Comparison of ENCODE assay signal across 9 cellular contexts in genomic region chr3:35638640-35639250, GRCh38. TPM values are rescaled to one million over a fixed set of nuclear protein-coding genes. Genes with fewer than 3 reads are reported as not detected.
A peak's percentile ranks its signal among the peaks of the same experiment; 100 is the strongest.
DNase-seq lines count a peak whose midpoint lies in the region; ATAC-seq, FAIRE-seq and TF ChIP-seq lines count a peak whose summit lies in the region.
"Had no signal": no experiment of that assay in that cellular context is flagged by ENCODE, and none has a peak within 500 bp of the region (broad histone marks: within the 10 kb centered on the region; RNA-seq: fewer than 3 reads in every experiment).

No MANE protein-coding gene starts in this region.

- POLR2A ChIA-PET in HEK293 (lab: Yijun Ruan, JAX), result no interaction called here

- H3K27me3 Mint-ChIP-seq in astrocyte (ENCODE audit: low read depth, unreplicated experiment), result peaks cover 44% of the 10 kb centered on the region
- peaks cover 37% of the 10 kb centered on the region for H3K27me3 Mint-ChIP-seq in stimulated activated memory B cell treated with anti-CD40 and anti-IgM and Interleukin-4, amounts not matched to agents 10 μg/mL and 1 μg/mL and 100 μg/mL, for 72 hours

- peak overlapping the region; percentile 79 for H3K4me3 Mint-ChIP-seq in astrocyte (ENCODE audit: unreplicated experiment)
- no peak overlapping the region for H3K4me3 Mint-ChIP-seq in stimulated activated memory B cell treated with anti-CD40 and anti-IgM and Interleukin-4, amounts not matched to agents 10 μg/mL and 1 μg/mL and 100 μg/mL, for 72 hours
- H3K4me3 Mint-ChIP-seq: activated CD4-positive, alpha-beta memory T cell treated with anti-CD3 and anti-CD28 coated beads for 36 hours had no signal

- no peaks in the 10 kb centered on the region for H3K36me3 Mint-ChIP-seq in astrocyte (ENCODE audit: low read depth, unreplicated experiment)
- H3K36me3 Mint-ChIP-seq in stimulated activated memory B cell treated with anti-CD40 and anti-IgM and Interleukin-4, amounts not matched to agents 10 μg/mL and 1 μg/mL and 100 μg/mL, for 72 hours, result no peaks in the 10 kb centered on the region
- H3K36me3 Mint-ChIP-seq: activated CD4-positive, alpha-beta memory T cell treated with anti-CD3 and anti-CD28 coated beads for 36 hours had no signal

- no peak for DNase-seq in astrocyte (ENCODE audit: low read depth)
- DNase-seq in kidney epithelial cell (ENCODE audit: low read depth), result no peak
- no peak for DNase-seq in NCI-H748 (lab: John Stamatoyannopoulos, UW; ENCODE audit: unreplicated experiment)
- no peak for DNase-seq in GF-D8 (lab: John Stamatoyannopoulos, UW)
- DNase-seq in NCI-H187 (lab: John Stamatoyannopoulos, UW), result no peak
- DNase-seq: activated CD4-positive, alpha-beta memory T cell treated with anti-CD3 and anti-CD28 coated beads for 36 hours; NCI-H1417 treated with DMSO at 0.1 percent for 48 hours had no signal

- H3K4me2 ChIP-seq in astrocyte (ENCODE audit: low read length), result peak overlapping the region; percentile 99

- no peaks in the 10 kb centered on the region for H3K79me2 ChIP-seq in astrocyte (ENCODE audit: insufficient read depth, low read length)

- H3K9ac ChIP-seq in astrocyte (ENCODE audit: low read length), result peak overlapping the region; percentile 64

- TF ChIP-seq CTCF in HEK293 (tag by site-specific recombination; IDR thresholded peaks at IDR 0.05) (no peak), astrocyte (IDR thresholded peaks at IDR 0.05; ENCODE audit: insufficient read depth, low read depth, low read length) (no peak), kidney epithelial cell (IDR thresholded peaks at IDR 0.05; ENCODE audit: insufficient read depth, low read length, poor library complexity, severe bottlenecking) (no peak)

- H3K27ac ChIP-seq in HEK293 (ENCODE audit: extremely low read depth, low read depth, low read length) (no peak overlapping the region), astrocyte (ENCODE audit: low read depth, low read length) (no peak overlapping the region)

- no peaks in the 10 kb centered on the region for H3K4me1 Mint-ChIP-seq in astrocyte (ENCODE audit: low read depth, unreplicated experiment)
- H3K4me1 Mint-ChIP-seq in stimulated activated memory B cell treated with anti-CD40 and anti-IgM and Interleukin-4, amounts not matched to agents 10 μg/mL and 1 μg/mL and 100 μg/mL, for 72 hours, result peaks cover 6% of the 10 kb centered on the region

- no peaks in the 10 kb centered on the region for H3K4me1 ChIP-seq in HEK293 (ENCODE audit: control insufficient read depth, insufficient read depth, low read length)
- H3K4me1 ChIP-seq in astrocyte (ENCODE audit: insufficient read depth, low read length), result peaks cover 12% of the 10 kb centered on the region

- peak; percentile 47 for ATAC-seq in stimulated activated memory B cell treated with anti-CD40 and anti-IgM and Interleukin-4, amounts not matched to agents 10 μg/mL and 1 μg/mL and 100 μg/mL, for 72 hours

- H2AFZ ChIP-seq in astrocyte (ENCODE audit: low read depth, low read length), result peak overlapping the region; percentile 99

- H3K4me3 ChIP-seq in HEK293 (ENCODE audit: low read depth, low read length), result peak overlapping the region; percentile 73; the same call in 1 of the 2 replicates
- peak overlapping the region; percentile 69 for H3K4me3 ChIP-seq in astrocyte (ENCODE audit: insufficient read depth, low read depth, low read length)
- peak overlapping the region; percentile 53 for H3K4me3 ChIP-seq in kidney epithelial cell (ENCODE audit: low read depth, low read length)

- no peak for FAIRE-seq in astrocyte (lab: Jason Lieb, UNC)

- peak overlapping the region; percentile 76 for H3K27ac Mint-ChIP-seq in astrocyte (ENCODE audit: unreplicated experiment)
- no peak overlapping the region for H3K27ac Mint-ChIP-seq in stimulated activated memory B cell treated with anti-CD40 and anti-IgM and Interleukin-4, amounts not matched to agents 10 μg/mL and 1 μg/mL and 100 μg/mL, for 72 hours
- H3K27ac Mint-ChIP-seq: activated CD4-positive, alpha-beta memory T cell treated with anti-CD3 and anti-CD28 coated beads for 36 hours had no signal

- H3K9me3 Mint-ChIP-seq in astrocyte (ENCODE audit: unreplicated experiment), result peaks cover 4% of the 10 kb centered on the region
- H3K9me3 Mint-ChIP-seq in stimulated activated memory B cell treated with anti-CD40 and anti-IgM and Interleukin-4, amounts not matched to agents 10 μg/mL and 1 μg/mL and 100 μg/mL, for 72 hours, result peaks cover 3% of the 10 kb centered on the region
- H3K9me3 Mint-ChIP-seq: activated CD4-positive, alpha-beta memory T cell treated with anti-CD3 and anti-CD28 coated beads for 36 hours had no signal

- H3K36me3 ChIP-seq in HEK293 (ENCODE audit: control insufficient read depth in 2 of 2, insufficient read depth in 1 of 2, low read length in 2 of 2) (no peaks in the 10 kb centered on the region), astrocyte (ENCODE audit: insufficient read depth, low read length) (no peaks in the 10 kb centered on the region), kidney epithelial cell (ENCODE audit: control insufficient read depth, insufficient read depth, low read length) (no peaks in the 10 kb centered on the region)

- H3K9me3 ChIP-seq in HEK293 (ENCODE audit: control insufficient read depth, insufficient read depth, low read depth, low read length) (no peaks in the 10 kb centered on the region), astrocyte (ENCODE audit: insufficient read depth, low read depth, low read length) (no peaks in the 10 kb centered on the region)

- CTCF ChIA-PET in HEK293 (lab: Yijun Ruan, JAX), result interaction anchor here (1.1 kb wide), 1 partner anchor 270 kb away, joined by 4 read pairs; no protein-coding TSS in a partner anchor

- H3K27me3 ChIP-seq in astrocyte (ENCODE audit: insufficient read depth, low read length) (peaks cover 10% of the 10 kb centered on the region), kidney epithelial cell (ENCODE audit: control insufficient read depth, insufficient read depth, low read length) (peaks cover 3% of the 10 kb centered on the region)

- H4K20me1 ChIP-seq in astrocyte (ENCODE audit: insufficient read depth, low read length), result no peaks in the 10 kb centered on the region

TF ChIP-seq in HEK293, 187 proteins besides CTCF, POLR2A, EP300 and RAD21:
- TF ChIP-seq HOXA7 (CRISPR knock-in tag; IDR thresholded peaks at IDR 0.05; ENCODE audit: borderline replicate concordance) (no peak), TRIM28 (IDR thresholded peaks at IDR 0.05; ENCODE audit: borderline replicate concordance, low read length) (no peak), KLF10 (tag by site-specific recombination; IDR thresholded peaks at IDR 0.05) (no peak), ZNF239 (tag by site-specific recombination; IDR thresholded peaks at IDR 0.05) (no peak), ZNF664 (tag by site-specific recombination; IDR thresholded peaks at IDR 0.05) (no peak), ZNF548 (tag by site-specific recombination; IDR thresholded peaks at IDR 0.05) (no peak), ZNF791 (tag by site-specific recombination; IDR thresholded peaks at IDR 0.05) (no peak), OVOL3 (tag by site-specific recombination; IDR thresholded peaks at IDR 0.05) (no peak), ZNF544 (tag by site-specific recombination; IDR thresholded peaks at IDR 0.05) (no peak), IKZF3 (tag by site-specific recombination; IDR thresholded peaks at IDR 0.05) (no peak), ZNF350 (tag by site-specific recombination; IDR thresholded peaks at IDR 0.05) (no peak)

RNA-seq across cellular contexts. Expression of gene ARPP21, which starts 0.6 kb away (rescaled TPM):
- 0.45 and 0.84 TPM in 2 replicates for total RNA-seq in astrocyte
- total RNA-seq in kidney epithelial cell, result 0.14 and 0.71 TPM in 2 replicates
- total RNA-seq: activated CD4-positive, alpha-beta memory T cell treated with anti-CD3 and anti-CD28 coated beads for 36 hours had no signal
